20 cellular contexts compared by ENCODE assay signal in genomic region chr9:6226696-6227095, GRCh38. TPM values are rescaled to one million over a fixed set of nuclear protein-coding genes. Genes with fewer than 3 reads are reported as not detected.
A peak's percentile ranks its signal among the peaks of the same experiment; 100 is the strongest.
DNase-seq lines count a peak whose midpoint lies in the region; ATAC-seq and TF ChIP-seq lines count a peak whose summit lies in the region.
"Had no signal": no experiment of that assay in that cellular context is flagged by ENCODE, and none has a peak within 500 bp of the region (broad histone marks: within the 10 kb centered on the region; RNA-seq: fewer than 3 reads in every experiment).

No MANE protein-coding gene starts in this region.

- H3K4me2 ChIP-seq in GM23338 = peak overlapping the region; percentile 62
- no peak overlapping the region for H3K4me2 ChIP-seq in fibroblast of lung (ENCODE audit: extremely low read depth, insufficient read depth, low read length)

- intact Hi-C loops in Calu3 (cut with micrococcal nuclease; ENCODE audit: unreplicated experiment) = loop anchor here (10.0 kb wide), 1 partner anchor 78 kb away; no protein-coding TSS in a partner anchor

- no peak overlapping the region for H3K9ac ChIP-seq in fibroblast of lung (ENCODE audit: insufficient read depth, low read length)

- ATAC-seq in GM23338 (peak; percentile 60), RWPE2 (ENCODE audit: low read depth) (0 out of 3 replicates have a peak, but pooled peaks have one; percentile 49), GM21723 (IDR thresholded peaks at IDR 0.05; ENCODE audit: unreplicated experiment) (no peak), GM21786 (IDR thresholded peaks at IDR 0.05; ENCODE audit: unreplicated experiment) (no peak)
- ATAC-seq: GM12878; Panc1; stimulated activated effector memory CD8-positive, alpha-beta T cell treated with anti-CD3 and anti-CD28 coated beads, Interleukin-12 subunit alpha, Interleukin-12 subunit beta, amount 100 ng/mL, for 72 hours had no signal

- H2AFZ ChIP-seq in GM23338 (peak overlapping the region; percentile 24; the same call in 1 of the 2 replicates), fibroblast of lung (ENCODE audit: low read length) (no peak overlapping the region)

- no peaks in the 10 kb centered on the region for H3K27me3 ChIP-seq in GM23338 (ENCODE audit: insufficient read depth)
- H3K27me3 ChIP-seq in RWPE2 (ENCODE audit: insufficient read depth, poor library complexity, severe bottlenecking) = no peaks in the 10 kb centered on the region
- H3K27me3 ChIP-seq in fibroblast of lung (ENCODE audit: control insufficient read depth, insufficient read depth, low read length) = no peaks in the 10 kb centered on the region
- H3K27me3 ChIP-seq: vagina had no signal

- H3K36me3 Mint-ChIP-seq in GM23338 (ENCODE audit: low read depth) (no peaks in the 10 kb centered on the region), Calu3 (ENCODE audit: insufficient read depth, unreplicated experiment) (no peaks in the 10 kb centered on the region)
- H3K36me3 Mint-ChIP-seq: mesothelial cell of epicardium; stimulated activated effector memory CD8-positive, alpha-beta T cell treated with anti-CD3 and anti-CD28 coated beads, Interleukin-12 subunit alpha, Interleukin-12 subunit beta, amount 100 ng/mL, for 72 hours had no signal

- H3K4me3 ChIP-seq in GM23338 (peak overlapping the region; percentile 16; the same call in 1 of the 2 replicates), RWPE2 (ENCODE audit: severe bottlenecking) (no peak overlapping the region), fibroblast of lung (replicated peaks in 1 of 4; ENCODE audit: control extremely low read depth in 1 of 4, insufficient read depth in 1 of 4, low read depth in 3 of 4, low read length in 4 of 4) (no peak overlapping the region)
- H3K4me3 ChIP-seq: GM12878, vagina had no signal

- H3K27ac Mint-ChIP-seq in GM23338 (no peak overlapping the region), Calu3 (ENCODE audit: unreplicated experiment) (no peak overlapping the region)
- H3K27ac Mint-ChIP-seq: activated CD4-positive, alpha-beta T cell treated with anti-CD3 and anti-CD28 coated beads, Interleukin-2, amount 10 ng/mL, durations not matched to agents 7 days and 5 days; activated T-helper 1 cell treated with anti-CD3 and anti-CD28 coated beads, Interleukin-12 subunit alpha, Interleukin-12 subunit beta, Interleukin-2, Interleukin-4 antibody, amounts not matched to agents 30 ng/mL and 10 ng/mL and 1 ng/mL, durations not matched to agents 14 hours and 24 hours and 36 hours; mesothelial cell of epicardium; stimulated activated effector memory CD8-positive, alpha-beta T cell treated with anti-CD3 and anti-CD28 coated beads, Interleukin-12 subunit alpha, Interleukin-12 subunit beta, amount 100 ng/mL, for 72 hours; T-helper 2 cell treated with Interferon-gamma antibody and Interleukin-4, amounts not matched to agents 5 μg/mL and 100 μg/mL, for 36 hours had no signal

- no peaks in the 10 kb centered on the region for H3K9me2 ChIP-seq in GM23338 (ENCODE audit: insufficient read depth)

- H3K79me2 ChIP-seq in GM23338 (replicated peaks; ENCODE audit: insufficient read depth) (no peaks in the 10 kb centered on the region), fibroblast of lung (ENCODE audit: control insufficient read depth, insufficient read depth, low read length) (no peaks in the 10 kb centered on the region)

- H3K9me3 ChIP-seq in RWPE2 (ENCODE audit: severe bottlenecking) (no peaks in the 10 kb centered on the region), fibroblast of lung (ENCODE audit: control insufficient read depth, insufficient read depth, low read depth, low read length) (no peaks in the 10 kb centered on the region)
- H3K9me3 ChIP-seq: vagina had no signal

- no peaks in the 10 kb centered on the region for H3K27me3 Mint-ChIP-seq in GM23338 (ENCODE audit: insufficient read depth, low read depth, poor library complexity)
- no peaks in the 10 kb centered on the region for H3K27me3 Mint-ChIP-seq in Calu3 (ENCODE audit: unreplicated experiment)

- CTCF ChIA-PET in Calu3 (lab: Charles Lee) = no interaction called here

- H3K4me1 Mint-ChIP-seq in GM23338 (peaks cover 13% of the 10 kb centered on the region), Calu3 (ENCODE audit: low read depth, unreplicated experiment) (no peaks in the 10 kb centered on the region)
- H3K4me1 Mint-ChIP-seq: activated CD4-positive, alpha-beta T cell treated with anti-CD3 and anti-CD28 coated beads, Interleukin-2, amount 10 ng/mL, durations not matched to agents 7 days and 5 days; stimulated activated effector memory CD8-positive, alpha-beta T cell treated with anti-CD3 and anti-CD28 coated beads, Interleukin-12 subunit alpha, Interleukin-12 subunit beta, amount 100 ng/mL, for 72 hours had no signal

- H3F3A ChIP-seq in GM23338 (replicated peaks; ENCODE audit: low read depth) = no peaks in the 10 kb centered on the region

- H3K4me1 ChIP-seq in GM23338 (ENCODE audit: insufficient read depth) (peaks cover 14% of the 10 kb centered on the region), RWPE2 (ENCODE audit: insufficient read depth, poor library complexity, severe bottlenecking) (peaks cover 22% of the 10 kb centered on the region), fibroblast of lung (ENCODE audit: control insufficient read depth, extremely low read depth, insufficient read depth, low read length) (no peaks in the 10 kb centered on the region)

- DNase-seq in GM23338 (ENCODE audit: low spot score) = peak; percentile 42
- no peak for DNase-seq in RWPE2 (ENCODE audit: low spot score)
- DNase-seq in fibroblast of lung (ENCODE audit: low read depth in 2 of 2) = peak; percentile 45 to 86
- DNase-seq in non-pigmented ciliary epithelial cell (ENCODE audit: low read depth) = peak; percentile 45
- DNase-seq in Calu3 = no peak
- DNase-seq in activated effector memory CD4-positive, alpha-beta T cell treated with Interleukin-2 at 50 U/mL for 16 hours = no peak
- DNase-seq: activated CD4-positive, alpha-beta T cell treated with anti-CD3 and anti-CD28 coated beads, Interleukin-2, amount 10 ng/mL, durations not matched to agents 7 days and 5 days; DMS79; NCI-H1417 treated with DMSO at 0.1 percent for 48 hours; stimulated activated CD4-positive, alpha-beta T cell treated with anti-CD3 and anti-CD28 coated beads, Interleukin-4, amount 100 ng/mL, for 1 hour had no signal

- peak overlapping the region; percentile 46 for H3K27ac ChIP-seq in GM23338 (ENCODE audit: low read depth)
- no peak overlapping the region for H3K27ac ChIP-seq in RWPE2 (ENCODE audit: poor library complexity, severe bottlenecking)
- no peak overlapping the region for H3K27ac ChIP-seq in fibroblast of lung (ENCODE audit: insufficient read depth, low read length)
- H3K27ac ChIP-seq: vagina had no signal

- H3K4me3 Mint-ChIP-seq in GM23338 (no peak overlapping the region), Calu3 (ENCODE audit: low read depth, unreplicated experiment) (no peak overlapping the region)
- H3K4me3 Mint-ChIP-seq: activated CD4-positive, alpha-beta T cell treated with anti-CD3 and anti-CD28 coated beads, Interleukin-2, amount 10 ng/mL, durations not matched to agents 7 days and 5 days; activated T-helper 1 cell treated with anti-CD3 and anti-CD28 coated beads, Interleukin-12 subunit alpha, Interleukin-12 subunit beta, Interleukin-2, Interleukin-4 antibody, amounts not matched to agents 30 ng/mL and 10 ng/mL and 1 ng/mL, durations not matched to agents 14 hours and 24 hours and 36 hours; mesothelial cell of epicardium; stimulated activated effector memory CD8-positive, alpha-beta T cell treated with anti-CD3 and anti-CD28 coated beads, Interleukin-12 subunit alpha, Interleukin-12 subunit beta, amount 100 ng/mL, for 72 hours; T-helper 2 cell treated with Interferon-gamma antibody and Interleukin-4, amounts not matched to agents 5 μg/mL and 100 μg/mL, for 36 hours had no signal

- H3K9me3 Mint-ChIP-seq in GM23338 (no peaks in the 10 kb centered on the region), Calu3 (ENCODE audit: low read depth, unreplicated experiment) (no peaks in the 10 kb centered on the region)
- H3K9me3 Mint-ChIP-seq: activated CD4-positive, alpha-beta T cell treated with anti-CD3 and anti-CD28 coated beads, Interleukin-2, amount 10 ng/mL, durations not matched to agents 7 days and 5 days; activated T-helper 1 cell treated with anti-CD3 and anti-CD28 coated beads, Interleukin-12 subunit alpha, Interleukin-12 subunit beta, Interleukin-2, Interleukin-4 antibody, amounts not matched to agents 30 ng/mL and 10 ng/mL and 1 ng/mL, durations not matched to agents 14 hours and 24 hours and 36 hours; mesothelial cell of epicardium; stimulated activated effector memory CD8-positive, alpha-beta T cell treated with anti-CD3 and anti-CD28 coated beads, Interleukin-12 subunit alpha, Interleukin-12 subunit beta, amount 100 ng/mL, for 72 hours; T-helper 2 cell treated with Interferon-gamma antibody and Interleukin-4, amounts not matched to agents 5 μg/mL and 100 μg/mL, for 36 hours had no signal

- H4K20me1 ChIP-seq in GM23338 (replicated peaks; ENCODE audit: insufficient read depth) (no peaks in the 10 kb centered on the region), fibroblast of lung (ENCODE audit: control insufficient read depth, extremely low read depth, insufficient read depth, low read length) (no peaks in the 10 kb centered on the region)

- TF ChIP-seq CTCF in GM23338 (conservative IDR thresholded peaks at IDR 0.05; ENCODE audit: low read depth in 2 of 2) (no peak), RWPE2 (IDR thresholded peaks at IDR 0.05; ENCODE audit: poor library complexity, severe bottlenecking) (no peak), fibroblast of lung (conservative IDR thresholded peaks at IDR 0.05 in 1 of 2, IDR thresholded peaks at IDR 0.05 in 1 of 2; ENCODE audit: low read depth in 1 of 2, low read length in 2 of 2) (no peak), Calu3 (IDR thresholded peaks at IDR 0.05; ENCODE audit: unreplicated experiment) (no peak)

- BruUV-seq in Calu3 (replicated peaks; lab: Mats Ljungman, UMichigan) = no TSS peak

- H3K36me3 ChIP-seq in GM23338 (ENCODE audit: insufficient read depth) (no peaks in the 10 kb centered on the region), RWPE2 (ENCODE audit: low read depth) (no peaks in the 10 kb centered on the region), fibroblast of lung (ENCODE audit: control insufficient read depth, insufficient read depth, low read length) (no peaks in the 10 kb centered on the region)
- H3K36me3 ChIP-seq: vagina had no signal

TF ChIP-seq in GM23338, 12 proteins besides CTCF, POLR2A, EP300 and RAD21 (continues in another document):
- TF ChIP-seq EZH2phosphoT487 (IDR thresholded peaks at IDR 0.05; ENCODE audit: unreplicated experiment) = no peak

RNA-seq across cellular contexts. Expression of gene IL33, which starts 11.1 kb away (rescaled TPM):
- total RNA-seq in GM23338 (2014; rRNA removed; shearing (Covaris generic)) = not detected in 2 replicates
- polyA plus RNA-seq in GM23338 (2016; fragmentation: Nextera tagmentation; extraction: Ambion mirVana) (not detected in 2 replicates), fibroblast of lung (2.0 and 6.5 TPM in 2 replicates)
- total RNA-seq in fibroblast of lung (1.3 and 19.3 TPM in 2 replicates), Calu3 (2022) (0.64 and 1.9 TPM in 2 replicates)
- 1.1 and 3.3 TPM in 2 replicates for polyA plus RNA-seq in fibroblast of lung (2012)
- polyA minus RNA-seq in fibroblast of lung (ENCODE audit: low replicate concordance) = 0.75 TPM in 1 of 2 replicates, not detected in the other
- total RNA-seq: activated CD4-positive, alpha-beta T cell treated with anti-CD3 and anti-CD28 coated beads, Interleukin-2, amount 10 ng/mL, durations not matched to agents 7 days and 5 days; activated T-helper 1 cell treated with anti-CD3 and anti-CD28 coated beads, Interleukin-12 subunit alpha, Interleukin-12 subunit beta, Interleukin-2, Interleukin-4 antibody, amounts not matched to agents 30 ng/mL and 10 ng/mL and 1 ng/mL, durations not matched to agents 14 hours and 24 hours and 36 hours; GM12878; NCI-H460 had no signal
- polyA plus RNA-seq: GM12878 had no signal

Comparison
In these comparisons a context has a peak if more than half of its experiments do, and no peak if none do; other contexts are left out.
1. ATAC-seq: peak in GM23338 (single experiment) and RWPE2 (single experiment); none in GM21723 (single experiment) and GM21786 (single experiment).
2. DNase-seq: peak in GM23338 (single experiment), fibroblast of lung (2 of 2) and non-pigmented ciliary epithelial cell (single experiment); none in RWPE2 (single experiment), Calu3 (single experiment) and activated effector memory CD4-positive, alpha-beta T cell treated with Interleukin-2 at 50 U/mL for 16 hours (single experiment).